ENCODE assay signal across 8 cellular contexts in the genomic region with DNA sequence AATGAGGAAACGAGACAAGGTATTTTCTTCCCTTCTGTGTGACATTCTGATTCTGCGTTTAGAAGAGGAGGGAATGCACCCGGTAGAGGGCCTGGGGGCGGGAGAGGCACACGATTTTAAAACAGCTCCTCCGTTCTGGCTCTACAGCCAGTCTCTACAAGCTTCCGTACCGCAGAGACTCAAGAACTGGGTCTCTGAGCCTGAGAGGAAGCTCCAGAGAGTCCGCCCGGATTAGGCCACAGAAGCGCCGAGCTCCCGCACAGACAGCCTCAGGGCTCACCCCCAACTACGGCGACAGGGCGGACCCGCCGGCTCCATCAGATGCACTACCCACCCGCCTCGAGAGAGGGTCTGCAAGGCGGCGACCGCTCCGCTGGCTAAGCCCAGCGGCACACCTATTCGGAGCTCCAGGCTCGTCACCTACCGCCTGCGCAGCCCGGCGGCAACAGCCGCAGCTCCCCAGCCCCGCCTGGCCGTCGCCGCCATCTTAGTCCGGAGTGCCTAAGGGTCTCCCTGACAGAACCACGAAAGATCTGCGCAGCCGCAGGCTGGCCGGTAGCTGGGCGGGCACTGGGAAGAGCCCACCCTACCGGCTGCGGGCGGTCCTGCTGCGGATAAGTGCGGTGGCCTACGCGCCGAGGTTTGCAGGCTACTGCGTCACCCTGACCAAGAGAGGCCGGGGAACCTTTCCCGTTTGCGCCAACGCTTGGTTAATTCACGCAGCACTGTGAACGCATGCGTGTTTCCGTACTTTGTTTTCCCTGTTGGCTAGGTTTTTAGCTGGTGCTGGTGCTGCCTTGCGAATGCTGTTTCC. TPM values are rescaled to one million over a fixed set of nuclear protein-coding genes. Genes with fewer than 3 reads are reported as not detected.
DNase-seq lines count a peak whose midpoint lies in the region; ATAC-seq and TF ChIP-seq lines count a peak whose summit lies in the region.

A gene (minus strand): TSS at position 499 of the 814 bp plus-strand sequence. CDS start 13 bp downstream, at position 486.

- H3K4me2 ChIP-seq in osteoblast (ENCODE audit: insufficient read depth, low read length), result peak within 1 kb of the TSS; percentile 99

- peak within 1 kb of the TSS; percentile 96 to 98 for H3K27ac Mint-ChIP-seq in activated naive CD4-positive, alpha-beta T cell treated with anti-CD3 and anti-CD28 coated beads, Interleukin-2, amount 50 U/mL, for 72 hours

- H3K4me1 ChIP-seq in osteoblast (ENCODE audit: insufficient read depth, low read length) (peaks cover 16% of the 10 kb centered on the region), thoracic aorta (ENCODE audit: control insufficient read depth in 1 of 2, low read depth in 2 of 2) (peaks cover 13 to 33% of the 10 kb centered on the region in 2 donors)

- H3K27ac ChIP-seq in osteoblast (ENCODE audit: low read depth, low read length) (peak within 1 kb of the TSS; percentile 99), thoracic aorta (peak within 1 kb of the TSS; percentile 88 to 97)

- peaks cover 41% of the 10 kb centered on the region for H3K79me2 ChIP-seq in osteoblast (ENCODE audit: insufficient read depth, low read length)

- no peaks in the 10 kb centered on the region for H4K20me1 ChIP-seq in osteoblast (ENCODE audit: insufficient read depth, low read length)

- no peaks in the 10 kb centered on the region for H3K9me3 ChIP-seq in osteoblast (ENCODE audit: low read depth, low read length)
- no peaks in the 10 kb centered on the region for H3K9me3 ChIP-seq in thoracic aorta

- peak within 1 kb of the TSS; percentile 84 for H3K4me3 ChIP-seq in osteoblast (ENCODE audit: insufficient read depth, low read length)
- peak within 1 kb of the TSS; percentile 83 for H3K4me3 ChIP-seq in thoracic aorta

- peaks cover 12 to 21% of the 10 kb centered on the region in 2 donors for H3K36me3 Mint-ChIP-seq in activated naive CD4-positive, alpha-beta T cell treated with anti-CD3 and anti-CD28 coated beads, Interleukin-2, amount 50 U/mL, for 72 hours

- TF ChIP-seq CTCF in osteoblast (IDR thresholded peaks at IDR 0.05; ENCODE audit: extremely low read depth, low read depth, low read length) (peak; percentile 37), thoracic aorta (IDR thresholded peaks at IDR 0.05) (peak; percentile 74)

- ATAC-seq in HG02610 (IDR thresholded peaks at IDR 0.05; ENCODE audit: unreplicated experiment) (peak; percentile 97), thoracic aorta (ENCODE audit: insufficient number of reproducible peaks, low FRiP score, low read depth) (peak; percentile 90)
- ATAC-seq in activated naive CD4-positive, alpha-beta T cell treated with anti-CD3 and anti-CD28 coated beads, Interleukin-2, amount 50 U/mL, for 72 hours, result peak; percentile 94 to 97

- peaks cover 10% of the 10 kb centered on the region in 2 donors for H3K9me3 Mint-ChIP-seq in activated naive CD4-positive, alpha-beta T cell treated with anti-CD3 and anti-CD28 coated beads, Interleukin-2, amount 50 U/mL, for 72 hours

- peak; percentile 91 for DNase-seq in NCI-H1092 treated with DMSO at 0.1 percent for 48 hours (lab: John Stamatoyannopoulos, UW)
- peak; percentile 89 for DNase-seq in SKM-1 (lab: John Stamatoyannopoulos, UW; ENCODE audit: unreplicated experiment)
- peak; percentile 86 to 95 for DNase-seq in activated naive CD4-positive, alpha-beta T cell treated with anti-CD3 and anti-CD28 coated beads, Interleukin-2, amount 50 U/mL, for 72 hours (ENCODE audit: low spot score in 2 of 2)
- peak; percentile 81 for DNase-seq in glomerular endothelial cell (ENCODE audit: extremely low read depth, low read depth, low spot score)
- DNase-seq in osteoblast (ENCODE audit: insufficient read length, low spot score, missing footprints), result peak; percentile 98
- DNase-seq in thoracic aorta (ENCODE audit: low spot score), result peak; percentile 80

- peak within 1 kb of the TSS; percentile 100 for H2AFZ ChIP-seq in osteoblast (ENCODE audit: low read length)

- peak; percentile 91 for TF ChIP-seq POLR2A in GM10847 (IDR thresholded peaks at IDR 0.05; ENCODE audit: extremely low read depth, insufficient read length)

- H3K36me3 ChIP-seq in osteoblast (ENCODE audit: insufficient read depth, low read length) (no peaks in the 10 kb centered on the region), thoracic aorta (no peaks in the 10 kb centered on the region)

- no peaks in the 10 kb centered on the region for H3K27me3 ChIP-seq in osteoblast (ENCODE audit: insufficient read depth, low read length)
- no peaks in the 10 kb centered on the region for H3K27me3 ChIP-seq in thoracic aorta (replicated peaks; ENCODE audit: insufficient read depth)

RNA-seq across cellular contexts. Expression of the gene that starts here (rescaled TPM):
- 10 to 100 TPM; 32.2 to 34.3 TPM for total RNA-seq in activated naive CD4-positive, alpha-beta T cell treated with anti-CD3 and anti-CD28 coated beads, Interleukin-2, amount 50 U/mL, for 72 hours
- total RNA-seq in glomerular endothelial cell, result 34.3 and 36.3 TPM in 2 replicates
- total RNA-seq in osteoblast, result 34.0 and 36.2 TPM in 2 replicates
- total RNA-seq in thoracic aorta, result 10 to 100 TPM; 44.6 to 51.6 TPM

Comparison
In these comparisons a context has a peak if more than half of its experiments do, and no peak if none do; other contexts are left out.
1. Peak in every context shown above with its lines: DNase-seq, ATAC-seq, H3K4me3 ChIP-seq and H3K27ac ChIP-seq.